ENCODE assay signal across 30 cellular contexts in the genomic region with DNA sequence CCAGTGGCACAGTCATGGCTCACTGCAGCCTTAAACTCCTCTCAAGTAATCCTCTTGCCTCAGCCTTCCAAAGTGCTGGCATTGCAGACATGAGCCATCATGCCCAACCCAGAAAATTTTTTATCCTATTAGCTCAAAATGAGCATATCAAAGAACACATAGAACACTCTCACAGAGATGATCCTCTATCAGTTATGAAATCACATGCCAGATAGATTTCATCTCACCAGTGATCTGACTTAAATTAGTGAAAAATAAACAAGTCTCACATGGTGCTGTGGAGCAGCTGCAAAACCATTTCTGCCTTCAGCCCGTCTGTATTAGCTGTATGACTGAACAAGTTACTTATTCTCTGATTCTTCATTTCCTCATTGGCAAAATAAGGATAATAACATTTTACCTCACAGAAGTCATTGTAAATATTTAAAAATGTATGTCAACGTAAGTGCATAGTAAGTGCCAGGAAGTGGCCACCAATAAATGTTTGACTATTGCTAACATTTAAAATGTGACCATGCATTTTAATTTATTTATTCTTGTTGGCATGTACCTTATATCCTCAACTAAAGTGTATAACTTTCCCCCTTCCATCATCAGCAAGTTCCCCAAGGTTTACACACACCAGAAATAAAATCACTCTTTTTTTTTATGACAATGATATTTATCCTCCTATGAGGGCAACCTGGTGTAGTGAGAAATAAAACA. TPM values are rescaled to one million over a fixed set of nuclear protein-coding genes. Genes with fewer than 3 reads are reported as not detected.
A peak's percentile ranks its signal among the peaks of the same experiment; 100 is the strongest.
DNase-seq lines count a peak whose midpoint lies in the region; ATAC-seq, FAIRE-seq and TF ChIP-seq lines count a peak whose summit lies in the region.
"Had no signal": no experiment of that assay in that cellular context is flagged by ENCODE, and none has a peak within 500 bp of the region (broad histone marks: within the 10 kb centered on the region; RNA-seq: fewer than 3 reads in every experiment).

No MANE protein-coding gene starts in this region.

- H3K4me1 Mint-ChIP-seq in MCF 10A (ENCODE audit: insufficient read depth, unreplicated experiment): peaks cover 60% of the 10 kb centered on the region
- H3K4me1 Mint-ChIP-seq: nephron had no signal

- peak overlapping the region; percentile 69 for H3K27ac Mint-ChIP-seq in MCF 10A (ENCODE audit: low read depth, unreplicated experiment)
- H3K27ac Mint-ChIP-seq: activated T-helper 17 cell treated with anti-CD3 and anti-CD28 coated beads, Interleukin-2, amount 50 U/mL, for 72 hours; effector memory CD8-positive, alpha-beta T cell; nephron; type B pancreatic cell had no signal

- no TSS peak for BruUV-seq in MCF 10A (replicated peaks; lab: Mats Ljungman, UMichigan)

- H3K27me3 Mint-ChIP-seq in MCF 10A (ENCODE audit: insufficient read depth, unreplicated experiment): no peaks in the 10 kb centered on the region
- H3K27me3 Mint-ChIP-seq: activated T-helper 17 cell treated with anti-CD3 and anti-CD28 coated beads, Interleukin-2, amount 50 U/mL, for 72 hours; type B pancreatic cell had no signal

- H3K4me3 ChIP-seq in LNCaP clone FGC (ENCODE audit: low read depth, low read length) (no peak overlapping the region), fibroblast of villous mesenchyme (ENCODE audit: low read depth, low read length) (no peak overlapping the region), heart right ventricle (no peak overlapping the region)
- H3K4me3 ChIP-seq: cardiac muscle cell, coronary artery, ovary, PC-9 had no signal

- TF ChIP-seq CTCF in 22Rv1 (IDR thresholded peaks at IDR 0.05): no peak
- no peak for TF ChIP-seq CTCF in LNCaP clone FGC (IDR thresholded peaks at IDR 0.05; ENCODE audit: control insufficient read depth, extremely low read depth, insufficient read depth)
- TF ChIP-seq CTCF in MCF 10A (IDR thresholded peaks at IDR 0.05; ENCODE audit: unreplicated experiment): no peak
- no peak for TF ChIP-seq CTCF in fibroblast of villous mesenchyme (IDR thresholded peaks at IDR 0.05; ENCODE audit: insufficient read depth, low read depth, low read length)
- TF ChIP-seq CTCF in heart right ventricle (IDR thresholded peaks at IDR 0.05): no peak

- H3K27ac ChIP-seq in 22Rv1 (peak overlapping the region; percentile 23), heart right ventricle (no peak overlapping the region)
- H3K27ac ChIP-seq: cardiac muscle cell, ovary, PC-9 had no signal

- no peak overlapping the region for H3K4me3 Mint-ChIP-seq in MCF 10A (ENCODE audit: unreplicated experiment)
- H3K4me3 Mint-ChIP-seq: activated T-helper 17 cell treated with anti-CD3 and anti-CD28 coated beads, Interleukin-2, amount 50 U/mL, for 72 hours; effector memory CD8-positive, alpha-beta T cell; nephron; type B pancreatic cell had no signal

- WGBS in heart right ventricle, 2 donors: 76 to 82% methylated on average over 2 of the region's 2 CpGs

- no peak for FAIRE-seq in frontal cortex (lab: Jason Lieb, UNC)
- FAIRE-seq: GM18507, small intestine had no signal

- CTCF ChIA-PET in MCF 10A (lab: Yijun Ruan, JAX): interaction anchor here (0.6 to 2.2 kb wide), 8 partner anchors 8 to 295 kb away, joined by 3 to 10 read pairs (median 4); partner anchors contain the start of gene SLC19A2

- no peaks in the 10 kb centered on the region for H3K9me3 ChIP-seq in heart right ventricle
- H3K9me3 ChIP-seq: ovary had no signal

- intact Hi-C loops in MCF 10A (cut with micrococcal nuclease): no loop called here
- intact Hi-C loops in heart right ventricle (cut with DNase I): no loop called here

- peak; percentile 91 for DNase-seq in LNCaP clone FGC (ENCODE audit: low read depth)
- DNase-seq in MCF 10A (ENCODE audit: unreplicated experiment): no peak
- DNase-seq in fibroblast of villous mesenchyme (ENCODE audit: low read depth): peak; percentile 8
- no peak for DNase-seq in frontal cortex (ENCODE audit: low spot score in 2 of 2)
- DNase-seq in heart right ventricle: no peak
- no peak for DNase-seq in midbrain (lab: John Stamatoyannopoulos, UW)
- DNase-seq in stimulated activated CD8-positive, alpha-beta memory T cell treated with anti-CD3 and anti-CD28 coated beads, Interleukin-4, amount 100 ng/mL, for 48 hours: no peak
- DNase-seq: activated CD4-positive, alpha-beta T cell treated with anti-CD3 and anti-CD28 coated beads, Interleukin-2, amount 50 U/mL, for 1 hour; activated naive CD4-positive, alpha-beta T cell treated with anti-CD3 and anti-CD28 coated beads, Interleukin-2, amount 50 U/mL, for 16 hours; amygdala; effector memory CD8-positive, alpha-beta T cell; GDM1; HCEC 1CT; left ventricle myocardium superior; NCI-H1436; NCI-H2107; NCI-H446 treated with DMSO at 0.1 percent for 48 hours; ovary; small intestine; T-helper 2 cell had no signal

- no peaks in the 10 kb centered on the region for H3K9me3 Mint-ChIP-seq in MCF 10A (ENCODE audit: unreplicated experiment)
- H3K9me3 Mint-ChIP-seq: activated T-helper 17 cell treated with anti-CD3 and anti-CD28 coated beads, Interleukin-2, amount 50 U/mL, for 72 hours; effector memory CD8-positive, alpha-beta T cell; nephron had no signal

- POLR2A ChIA-PET in MCF 10A (lab: Yijun Ruan, JAX): interaction anchor here (1.1 to 15.1 kb wide), 3 partner anchors 27 to 32 kb away, joined by 4 to 242 read pairs (median 51); partner anchors contain the start of gene SLC19A2

- no peak for ATAC-seq in heart right ventricle
- ATAC-seq: activated T-helper 17 cell treated with anti-CD3 and anti-CD28 coated beads, Interleukin-2, amount 50 U/mL, for 72 hours; effector memory CD8-positive, alpha-beta T cell; esophagus mucosa; left ventricle myocardium superior; Right ventricle myocardium inferior had no signal

- H3K36me3 ChIP-seq in heart right ventricle: peaks cover 0 to 32% (median 0%) of the 10 kb centered on the region in 9 donors
- H3K36me3 ChIP-seq: cardiac muscle cell, ovary had no signal

- H3K27me3 ChIP-seq in heart right ventricle: no peaks in the 10 kb centered on the region
- H3K27me3 ChIP-seq: cardiac muscle cell, ovary had no signal

- no peaks in the 10 kb centered on the region for H3K36me3 Mint-ChIP-seq in MCF 10A (ENCODE audit: insufficient read depth, unreplicated experiment)

- H3K4me1 ChIP-seq in heart right ventricle: peaks cover 0 to 21% (median 0%) of the 10 kb centered on the region in 9 donors

RNA-seq across cellular contexts. Expression of gene SLC19A2, which starts 29.0 kb away (rescaled TPM):
- total RNA-seq in MCF 10A (2022) (13.9 and 16.7 TPM in 2 replicates), fibroblast of villous mesenchyme (7.3 and 7.7 TPM in 2 replicates), frontal cortex (23.6 TPM), heart right ventricle (10 to 100 TPM in 8 of 10 donors, 1 to 10 TPM in 2; 7.6 to 36.3 (median 16.1) TPM)
- polyA plus RNA-seq in heart right ventricle: 10 to 100 TPM; 23.5 to 43.2 TPM

Comparison
In these comparisons a context has a peak if more than half of its experiments do, and no peak if none do; other contexts are left out.
1. DNase-seq: peak in LNCaP clone FGC (single experiment) and fibroblast of villous mesenchyme (single experiment); none in MCF 10A (single experiment), frontal cortex (0 of 2), heart right ventricle (0 of 2), midbrain (single experiment) and stimulated activated CD8-positive, alpha-beta memory T cell treated with anti-CD3 and anti-CD28 coated beads, Interleukin-4, amount 100 ng/mL, for 48 hours (single experiment).